1 cellular context compared by ENCODE assay signal in the genomic region with DNA sequence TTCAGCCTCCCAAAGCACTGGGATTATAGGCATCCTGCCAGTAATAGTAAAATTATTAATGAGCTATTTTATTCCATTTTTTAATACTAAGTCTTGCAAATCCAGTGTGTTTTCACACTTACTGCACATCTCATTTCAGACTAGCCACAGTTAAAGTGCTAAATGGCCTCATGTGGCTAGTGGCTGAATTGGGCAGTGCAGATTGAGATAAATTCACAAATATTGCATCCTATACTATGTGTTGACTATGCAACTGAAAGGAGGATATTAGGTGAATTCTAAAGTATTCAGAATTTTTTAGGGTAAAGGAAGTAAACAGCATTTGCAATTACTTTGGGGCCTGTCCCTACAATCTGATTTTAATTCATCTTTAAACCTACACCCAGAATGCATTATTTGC.
TF ChIP-seq lines count a peak whose summit lies in the region.

No MANE protein-coding gene starts in this region.

TF ChIP-seq in HCT116, 20 proteins besides CTCF, POLR2A, EP300 and RAD21 (continued from another document):
- TF ChIP-seq, protein P1, sequence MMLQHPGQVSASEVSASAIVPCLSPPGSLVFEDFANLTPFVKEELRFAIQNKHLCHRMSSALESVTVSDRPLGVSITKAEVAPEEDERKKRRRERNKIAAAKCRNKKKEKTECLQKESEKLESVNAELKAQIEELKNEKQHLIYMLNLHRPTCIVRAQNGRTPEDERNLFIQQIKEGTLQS (IDR thresholded peaks at IDR 0.05) = no peak
- no peak for TF ChIP-seq ZNF274 (IDR thresholded peaks at IDR 0.05; ENCODE audit: low read depth, low read length)
- no peak for TF ChIP-seq CBX3 (IDR thresholded peaks at IDR 0.05; ENCODE audit: low read depth)
- TF ChIP-seq EZH2phosphoT487 (IDR thresholded peaks at IDR 0.05; ENCODE audit: borderline replicate concordance) = no peak
- no peak for TF ChIP-seq JUND (IDR thresholded peaks at IDR 0.05)
- no peak for TF ChIP-seq SP1 (IDR thresholded peaks at IDR 0.05; ENCODE audit: low read depth)
- no peak for TF ChIP-seq EGR1 (IDR thresholded peaks at IDR 0.05; ENCODE audit: low read depth)
- TF ChIP-seq SIN3A (IDR thresholded peaks at IDR 0.05; ENCODE audit: low read depth) = no peak
- no peak for TF ChIP-seq EZH2 (IDR thresholded peaks at IDR 0.05)
- TF ChIP-seq YY1 (IDR thresholded peaks at IDR 0.05; ENCODE audit: extremely low read depth, insufficient replicate concordance, low read depth, low read length) = no peak
- TF ChIP-seq CEBPB (IDR thresholded peaks at IDR 0.05; ENCODE audit: low read depth) = no peak
- TF ChIP-seq, protein P2, sequence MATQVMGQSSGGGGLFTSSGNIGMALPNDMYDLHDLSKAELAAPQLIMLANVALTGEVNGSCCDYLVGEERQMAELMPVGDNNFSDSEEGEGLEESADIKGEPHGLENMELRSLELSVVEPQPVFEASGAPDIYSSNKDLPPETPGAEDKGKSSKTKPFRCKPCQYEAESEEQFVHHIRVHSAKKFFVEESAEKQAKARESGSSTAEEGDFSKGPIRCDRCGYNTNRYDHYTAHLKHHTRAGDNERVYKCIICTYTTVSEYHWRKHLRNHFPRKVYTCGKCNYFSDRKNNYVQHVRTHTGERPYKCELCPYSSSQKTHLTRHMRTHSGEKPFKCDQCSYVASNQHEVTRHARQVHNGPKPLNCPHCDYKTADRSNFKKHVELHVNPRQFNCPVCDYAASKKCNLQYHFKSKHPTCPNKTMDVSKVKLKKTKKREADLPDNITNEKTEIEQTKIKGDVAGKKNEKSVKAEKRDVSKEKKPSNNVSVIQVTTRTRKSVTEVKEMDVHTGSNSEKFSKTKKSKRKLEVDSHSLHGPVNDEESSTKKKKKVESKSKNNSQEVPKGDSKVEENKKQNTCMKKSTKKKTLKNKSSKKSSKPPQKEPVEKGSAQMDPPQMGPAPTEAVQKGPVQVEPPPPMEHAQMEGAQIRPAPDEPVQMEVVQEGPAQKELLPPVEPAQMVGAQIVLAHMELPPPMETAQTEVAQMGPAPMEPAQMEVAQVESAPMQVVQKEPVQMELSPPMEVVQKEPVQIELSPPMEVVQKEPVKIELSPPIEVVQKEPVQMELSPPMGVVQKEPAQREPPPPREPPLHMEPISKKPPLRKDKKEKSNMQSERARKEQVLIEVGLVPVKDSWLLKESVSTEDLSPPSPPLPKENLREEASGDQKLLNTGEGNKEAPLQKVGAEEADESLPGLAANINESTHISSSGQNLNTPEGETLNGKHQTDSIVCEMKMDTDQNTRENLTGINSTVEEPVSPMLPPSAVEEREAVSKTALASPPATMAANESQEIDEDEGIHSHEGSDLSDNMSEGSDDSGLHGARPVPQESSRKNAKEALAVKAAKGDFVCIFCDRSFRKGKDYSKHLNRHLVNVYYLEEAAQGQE (IDR thresholded peaks at IDR 0.05; ENCODE audit: low read depth) = no peak
- no peak for TF ChIP-seq TCF7L2 (IDR thresholded peaks at IDR 0.05; ENCODE audit: borderline replicate concordance, extremely low read depth, insufficient read depth, insufficient read length)
- TF ChIP-seq, protein P3, sequence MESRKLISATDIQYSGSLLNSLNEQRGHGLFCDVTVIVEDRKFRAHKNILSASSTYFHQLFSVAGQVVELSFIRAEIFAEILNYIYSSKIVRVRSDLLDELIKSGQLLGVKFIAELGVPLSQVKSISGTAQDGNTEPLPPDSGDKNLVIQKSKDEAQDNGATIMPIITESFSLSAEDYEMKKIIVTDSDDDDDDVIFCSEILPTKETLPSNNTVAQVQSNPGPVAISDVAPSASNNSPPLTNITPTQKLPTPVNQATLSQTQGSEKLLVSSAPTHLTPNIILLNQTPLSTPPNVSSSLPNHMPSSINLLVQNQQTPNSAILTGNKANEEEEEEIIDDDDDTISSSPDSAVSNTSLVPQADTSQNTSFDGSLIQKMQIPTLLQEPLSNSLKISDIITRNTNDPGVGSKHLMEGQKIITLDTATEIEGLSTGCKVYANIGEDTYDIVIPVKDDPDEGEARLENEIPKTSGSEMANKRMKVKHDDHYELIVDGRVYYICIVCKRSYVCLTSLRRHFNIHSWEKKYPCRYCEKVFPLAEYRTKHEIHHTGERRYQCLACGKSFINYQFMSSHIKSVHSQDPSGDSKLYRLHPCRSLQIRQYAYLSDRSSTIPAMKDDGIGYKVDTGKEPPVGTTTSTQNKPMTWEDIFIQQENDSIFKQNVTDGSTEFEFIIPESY (IDR thresholded peaks at IDR 0.05; ENCODE audit: extremely low read depth, insufficient replicate concordance, low read length) = no peak
- no peak for TF ChIP-seq ZFX (IDR thresholded peaks at IDR 0.05)
